Comparison of ENCODE assay signal across 13 cellular contexts in the genomic region with DNA sequence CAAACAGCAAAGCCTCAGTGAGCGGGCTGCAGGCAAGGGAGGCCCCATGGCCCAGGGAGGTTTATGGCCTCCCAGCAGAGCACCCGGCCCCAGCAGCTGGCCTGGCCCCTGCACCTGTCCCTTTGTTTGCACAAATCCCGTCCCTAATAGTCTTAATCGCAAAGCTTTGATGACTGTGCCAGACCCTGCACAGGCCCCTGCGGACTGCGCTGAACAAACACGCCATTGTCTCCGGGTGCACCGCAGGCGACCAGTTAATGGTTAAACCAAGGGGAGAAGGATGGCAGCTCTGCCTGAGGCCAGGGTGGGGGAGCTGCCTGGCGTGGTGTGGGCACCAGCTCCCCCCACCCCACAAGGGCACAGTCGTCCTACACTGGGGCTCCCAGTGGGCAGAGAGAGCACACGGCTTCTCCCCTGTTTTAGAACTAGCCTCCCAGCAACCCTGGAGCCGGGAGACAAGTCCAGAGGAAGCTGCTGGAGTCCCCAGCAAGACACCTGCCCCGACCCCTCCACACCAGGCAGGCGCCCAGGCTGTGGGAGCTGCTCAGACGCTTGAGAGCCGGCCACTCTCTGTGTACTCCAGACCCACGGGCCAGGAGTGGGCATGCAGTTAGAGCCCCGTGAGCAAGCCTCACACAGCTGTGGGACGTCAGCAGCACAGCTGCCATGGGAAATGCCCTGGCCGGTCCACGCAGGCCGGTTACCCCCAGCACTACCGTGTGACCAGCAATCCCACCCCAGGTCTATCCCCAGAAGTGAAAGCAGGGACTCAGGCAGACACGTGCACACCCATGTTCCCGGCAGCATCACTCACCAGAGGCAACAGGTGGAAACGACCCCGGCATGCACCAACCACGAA. TPM values are rescaled to one million over a fixed set of nuclear protein-coding genes. Genes with fewer than 3 reads are reported as not detected.
DNase-seq lines count a peak whose midpoint lies in the region; ATAC-seq and TF ChIP-seq lines count a peak whose summit lies in the region.
"Had no signal": no experiment of that assay in that cellular context is flagged by ENCODE, and none has a peak within 500 bp of the region (broad histone marks: within the 10 kb centered on the region; RNA-seq: fewer than 3 reads in every experiment).

No MANE protein-coding gene starts in this region.

- TF ChIP-seq CTCF in transverse colon (IDR thresholded peaks at IDR 0.05): no peak

- WGBS in transverse colon (ENCODE audit: low coverage in 1 of 2), 2 donors: 54% methylated on average over 17 of the region's 30 CpGs; no CpG with 5 or more reads in 1 of the 2 donors

- H3K4me3 ChIP-seq in transverse colon: no peak overlapping the region
- H3K4me3 ChIP-seq: BLaER1 treated with 17β-estradiol and CSF1 and Interleukin-3, amounts not matched to agents 10 nM and 100 nM; gastroesophageal sphincter had no signal

- TF ChIP-seq EP300 in transverse colon (IDR thresholded peaks at IDR 0.05; ENCODE audit: low read depth): no peak

- H3K27ac ChIP-seq in transverse colon: no peak overlapping the region
- H3K27ac ChIP-seq: BLaER1 treated with 17β-estradiol and CSF1 and Interleukin-3, amounts not matched to agents 10 nM and 100 nM; gastroesophageal sphincter; HL-60 had no signal

- peak; percentile 1 to 21 for DNase-seq in activated naive CD4-positive, alpha-beta T cell treated with anti-CD3 and anti-CD28 coated beads, Interleukin-2, amount 50 U/mL, for 72 hours (ENCODE audit: low spot score in 2 of 2)
- DNase-seq in activated naive CD4-positive, alpha-beta T cell treated with Interleukin-2 at 50 U/mL for 16 hours: no peak
- peak; percentile 25 to 65 for DNase-seq in NCI-H524 (lab: John Stamatoyannopoulos, UW)
- peak; percentile 71 for DNase-seq in kidney tubule cell (ENCODE audit: low spot score)
- peak; percentile 52 for DNase-seq in transverse colon
- no peak for DNase-seq in NCI-H1694 (lab: John Stamatoyannopoulos, UW)
- no peak for DNase-seq in DMS 273 treated with DMSO at 0.1 percent for 48 hours (lab: John Stamatoyannopoulos, UW)

- intact Hi-C loops in transverse colon (cut with DNase I; ENCODE audit: low total_unique reads): no loop called here

- no peaks in the 10 kb centered on the region for H3K36me3 ChIP-seq in transverse colon
- H3K36me3 ChIP-seq: BLaER1 treated with 17β-estradiol and CSF1 and Interleukin-3, amounts not matched to agents 10 nM and 100 nM; gastroesophageal sphincter had no signal

- H3K27ac Mint-ChIP-seq in activated naive CD4-positive, alpha-beta T cell treated with anti-CD3 and anti-CD28 coated beads, Interleukin-2, amount 50 U/mL, for 72 hours: no peak overlapping the region

- H3K4me1 ChIP-seq in transverse colon: peaks cover 0 to 16% (median 10%) of the 10 kb centered on the region in 4 donors
- H3K4me1 ChIP-seq: gastroesophageal sphincter had no signal

- H3K9me3 ChIP-seq in transverse colon: no peaks in the 10 kb centered on the region

- TF ChIP-seq POLR2A in transverse colon (IDR thresholded peaks at IDR 0.05): no peak

- in situ Hi-C loops in transverse colon (cut with MboI; ENCODE audit: low pct_ligation_motif_present in 1 of 4, low pct_unique_long_range_greater_than_20kb in 1 of 4, low sequenced_read_pairs in 3 of 4): no loop called here

- no peaks in the 10 kb centered on the region for H3K27me3 ChIP-seq in transverse colon
- H3K27me3 ChIP-seq: BLaER1 treated with 17β-estradiol and CSF1 and Interleukin-3, amounts not matched to agents 10 nM and 100 nM had no signal

- no peaks in the 10 kb centered on the region for H3K9me3 Mint-ChIP-seq in activated naive CD4-positive, alpha-beta T cell treated with anti-CD3 and anti-CD28 coated beads, Interleukin-2, amount 50 U/mL, for 72 hours
- H3K9me3 Mint-ChIP-seq: naive thymus-derived CD8-positive, alpha-beta T cell had no signal

- no peak for ATAC-seq in activated naive CD4-positive, alpha-beta T cell treated with anti-CD3 and anti-CD28 coated beads, Interleukin-2, amount 50 U/mL, for 72 hours
- ATAC-seq in GM19395 (IDR thresholded peaks at IDR 0.05; ENCODE audit: unreplicated experiment): no peak
- ATAC-seq: gastroesophageal sphincter; naive thymus-derived CD8-positive, alpha-beta T cell had no signal

- no peaks in the 10 kb centered on the region for H3K36me3 Mint-ChIP-seq in activated naive CD4-positive, alpha-beta T cell treated with anti-CD3 and anti-CD28 coated beads, Interleukin-2, amount 50 U/mL, for 72 hours
- H3K36me3 Mint-ChIP-seq: naive thymus-derived CD8-positive, alpha-beta T cell had no signal

RNA-seq across cellular contexts. Expression of a gene that starts 39.7 kb away (rescaled TPM):
- not detected for total RNA-seq in activated naive CD4-positive, alpha-beta T cell treated with anti-CD3 and anti-CD28 coated beads, Interleukin-2, amount 50 U/mL, for 72 hours
- total RNA-seq in transverse colon: not detected
- total RNA-seq: naive thymus-derived CD8-positive, alpha-beta T cell had no signal

RNA-seq across cellular contexts. Expression of a gene that starts 50.3 kb away (rescaled TPM):
- not detected for total RNA-seq in activated naive CD4-positive, alpha-beta T cell treated with anti-CD3 and anti-CD28 coated beads, Interleukin-2, amount 50 U/mL, for 72 hours
- not detected for total RNA-seq in transverse colon
- total RNA-seq: bronchial epithelial cell; gastroesophageal sphincter; naive thymus-derived CD8-positive, alpha-beta T cell had no signal

RNA-seq across cellular contexts. Expression of a gene that starts 59.0 kb away (rescaled TPM):
- total RNA-seq in activated naive CD4-positive, alpha-beta T cell treated with anti-CD3 and anti-CD28 coated beads, Interleukin-2, amount 50 U/mL, for 72 hours: 1 to 10 TPM in 1 of 2 donors, not detected in 1; 8.7 TPM
- total RNA-seq in transverse colon: 10 to 100 TPM in 1 of 4 donors, 1 to 10 TPM in 2, not detected in 1; 2.3 to 14.7 (median 3.0) TPM

Comparison
In these comparisons a context has a peak if more than half of its experiments do, and no peak if none do; other contexts are left out.
1. DNase-seq: peak in activated naive CD4-positive, alpha-beta T cell treated with anti-CD3 and anti-CD28 coated beads, Interleukin-2, amount 50 U/mL, for 72 hours (2 of 2), NCI-H524 (2 of 2), kidney tubule cell (single experiment) and transverse colon (single experiment); none in activated naive CD4-positive, alpha-beta T cell treated with Interleukin-2 at 50 U/mL for 16 hours (single experiment), NCI-H1694 (single experiment) and DMS 273 treated with DMSO at 0.1 percent for 48 hours (single experiment).